1 cellular context compared by ENCODE assay signal in the genomic region with DNA sequence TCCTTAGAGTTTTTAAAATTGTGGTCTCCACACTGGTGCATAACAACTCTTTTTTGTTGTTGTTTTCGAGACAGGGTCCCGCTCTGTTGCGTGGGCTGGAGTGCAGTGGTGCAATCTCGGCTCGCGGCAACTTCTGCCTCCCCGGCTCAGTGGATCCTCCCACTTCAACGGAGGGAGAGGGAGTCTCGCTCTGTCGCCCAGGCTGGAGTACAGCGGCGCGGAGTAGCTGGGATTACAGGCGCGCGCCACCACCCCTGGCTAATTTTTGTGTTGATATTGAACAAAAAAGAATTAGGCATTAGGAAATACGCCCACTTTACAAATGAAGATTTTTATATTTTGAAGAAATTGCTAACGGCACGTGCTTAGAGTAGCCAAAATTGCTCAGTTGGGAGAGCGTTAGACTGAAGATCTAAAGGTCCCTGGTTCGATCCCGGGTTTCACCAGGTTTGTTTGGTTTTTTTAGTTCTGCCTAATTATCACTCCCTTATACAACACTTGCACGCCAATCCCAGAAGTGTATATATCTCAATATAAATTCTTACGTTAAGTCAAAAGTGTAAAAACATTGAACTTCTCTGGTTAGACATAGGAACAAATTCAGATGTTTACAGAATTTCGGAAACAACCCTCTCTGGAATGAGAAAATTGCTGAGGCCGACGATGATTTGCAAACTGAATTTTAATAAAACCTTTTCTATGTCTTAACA.
TF ChIP-seq lines count a peak whose summit lies in the region.

No MANE protein-coding gene starts in this region.

TF ChIP-seq in K562, 482 proteins besides CTCF, POLR2A, EP300 and RAD21 (continued from another document and continues in another):
- TF ChIP-seq, protein P1, sequence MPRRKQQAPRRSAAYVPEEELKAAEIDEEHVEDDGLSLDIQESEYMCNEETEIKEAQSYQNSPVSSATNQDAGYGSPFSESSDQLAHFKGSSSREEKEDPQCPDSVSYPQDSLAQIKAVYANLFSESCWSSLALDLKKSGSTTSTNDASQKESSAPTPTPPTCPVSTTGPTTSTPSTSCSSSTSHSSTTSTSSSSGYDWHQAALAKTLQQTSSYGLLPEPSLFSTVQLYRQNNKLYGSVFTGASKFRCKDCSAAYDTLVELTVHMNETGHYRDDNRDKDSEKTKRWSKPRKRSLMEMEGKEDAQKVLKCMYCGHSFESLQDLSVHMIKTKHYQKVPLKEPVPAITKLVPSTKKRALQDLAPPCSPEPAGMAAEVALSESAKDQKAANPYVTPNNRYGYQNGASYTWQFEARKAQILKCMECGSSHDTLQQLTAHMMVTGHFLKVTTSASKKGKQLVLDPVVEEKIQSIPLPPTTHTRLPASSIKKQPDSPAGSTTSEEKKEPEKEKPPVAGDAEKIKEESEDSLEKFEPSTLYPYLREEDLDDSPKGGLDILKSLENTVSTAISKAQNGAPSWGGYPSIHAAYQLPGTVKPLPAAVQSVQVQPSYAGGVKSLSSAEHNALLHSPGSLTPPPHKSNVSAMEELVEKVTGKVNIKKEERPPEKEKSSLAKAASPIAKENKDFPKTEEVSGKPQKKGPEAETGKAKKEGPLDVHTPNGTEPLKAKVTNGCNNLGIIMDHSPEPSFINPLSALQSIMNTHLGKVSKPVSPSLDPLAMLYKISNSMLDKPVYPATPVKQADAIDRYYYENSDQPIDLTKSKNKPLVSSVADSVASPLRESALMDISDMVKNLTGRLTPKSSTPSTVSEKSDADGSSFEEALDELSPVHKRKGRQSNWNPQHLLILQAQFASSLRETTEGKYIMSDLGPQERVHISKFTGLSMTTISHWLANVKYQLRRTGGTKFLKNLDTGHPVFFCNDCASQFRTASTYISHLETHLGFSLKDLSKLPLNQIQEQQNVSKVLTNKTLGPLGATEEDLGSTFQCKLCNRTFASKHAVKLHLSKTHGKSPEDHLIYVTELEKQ (CRISPR knock-in tag; IDR thresholded peaks at IDR 0.05) = no peak
- TF ChIP-seq, protein P2, sequence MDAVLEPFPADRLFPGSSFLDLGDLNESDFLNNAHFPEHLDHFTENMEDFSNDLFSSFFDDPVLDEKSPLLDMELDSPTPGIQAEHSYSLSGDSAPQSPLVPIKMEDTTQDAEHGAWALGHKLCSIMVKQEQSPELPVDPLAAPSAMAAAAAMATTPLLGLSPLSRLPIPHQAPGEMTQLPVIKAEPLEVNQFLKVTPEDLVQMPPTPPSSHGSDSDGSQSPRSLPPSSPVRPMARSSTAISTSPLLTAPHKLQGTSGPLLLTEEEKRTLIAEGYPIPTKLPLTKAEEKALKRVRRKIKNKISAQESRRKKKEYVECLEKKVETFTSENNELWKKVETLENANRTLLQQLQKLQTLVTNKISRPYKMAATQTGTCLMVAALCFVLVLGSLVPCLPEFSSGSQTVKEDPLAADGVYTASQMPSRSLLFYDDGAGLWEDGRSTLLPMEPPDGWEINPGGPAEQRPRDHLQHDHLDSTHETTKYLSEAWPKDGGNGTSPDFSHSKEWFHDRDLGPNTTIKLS (IDR thresholded peaks at IDR 0.05; ENCODE audit: borderline replicate concordance, low read depth) = 0 out of 2 replicates have a peak, but pooled peaks have one; percentile 52
- TF ChIP-seq OTX1 (CRISPR knock-in tag; IDR thresholded peaks at IDR 0.05) = no peak
- TF ChIP-seq ZKSCAN1 (IDR thresholded peaks at IDR 0.05; ENCODE audit: low read depth, low read length) = no peak
- TF ChIP-seq LCOR (CRISPR knock-in tag; IDR thresholded peaks at IDR 0.05) = peak; percentile 86
- peak; percentile 70 for TF ChIP-seq ARID1B (IDR thresholded peaks at IDR 0.05)
- TF ChIP-seq TOE1 (IDR thresholded peaks at IDR 0.05; ENCODE audit: borderline replicate concordance) = peak; percentile 82; the same call in 1 of the 2 replicates
- TF ChIP-seq TOE1 (CRISPR knock-in tag; IDR thresholded peaks at IDR 0.05; ENCODE audit: borderline replicate concordance, low read depth) = no peak
- no peak for TF ChIP-seq MXI1 (IDR thresholded peaks at IDR 0.05; ENCODE audit: low read depth, low read length)
- peak; percentile 76; the same call in 1 of the 2 replicates for TF ChIP-seq ZNF263 (CRISPR knock-in tag; IDR thresholded peaks at IDR 0.05; ENCODE audit: borderline replicate concordance)
- TF ChIP-seq RNF2 (IDR thresholded peaks at IDR 0.05) = peak; percentile 71
- TF ChIP-seq SMARCE1 (IDR thresholded peaks at IDR 0.05) = peak; percentile 80
- TF ChIP-seq, protein P3, sequence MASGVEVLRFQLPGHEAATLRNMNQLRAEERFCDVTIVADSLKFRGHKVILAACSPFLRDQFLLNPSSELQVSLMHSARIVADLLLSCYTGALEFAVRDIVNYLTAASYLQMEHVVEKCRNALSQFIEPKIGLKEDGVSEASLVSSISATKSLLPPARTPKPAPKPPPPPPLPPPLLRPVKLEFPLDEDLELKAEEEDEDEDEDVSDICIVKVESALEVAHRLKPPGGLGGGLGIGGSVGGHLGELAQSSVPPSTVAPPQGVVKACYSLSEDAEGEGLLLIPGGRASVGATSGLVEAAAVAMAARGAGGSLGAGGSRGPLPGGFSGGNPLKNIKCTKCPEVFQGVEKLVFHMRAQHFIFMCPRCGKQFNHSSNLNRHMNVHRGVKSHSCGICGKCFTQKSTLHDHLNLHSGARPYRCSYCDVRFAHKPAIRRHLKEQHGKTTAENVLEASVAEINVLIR (CRISPR knock-in tag; IDR thresholded peaks at IDR 0.05) = no peak
- peak; percentile 89 to 94 for TF ChIP-seq KDM1A (IDR thresholded peaks at IDR 0.05)
- TF ChIP-seq, protein P4, sequence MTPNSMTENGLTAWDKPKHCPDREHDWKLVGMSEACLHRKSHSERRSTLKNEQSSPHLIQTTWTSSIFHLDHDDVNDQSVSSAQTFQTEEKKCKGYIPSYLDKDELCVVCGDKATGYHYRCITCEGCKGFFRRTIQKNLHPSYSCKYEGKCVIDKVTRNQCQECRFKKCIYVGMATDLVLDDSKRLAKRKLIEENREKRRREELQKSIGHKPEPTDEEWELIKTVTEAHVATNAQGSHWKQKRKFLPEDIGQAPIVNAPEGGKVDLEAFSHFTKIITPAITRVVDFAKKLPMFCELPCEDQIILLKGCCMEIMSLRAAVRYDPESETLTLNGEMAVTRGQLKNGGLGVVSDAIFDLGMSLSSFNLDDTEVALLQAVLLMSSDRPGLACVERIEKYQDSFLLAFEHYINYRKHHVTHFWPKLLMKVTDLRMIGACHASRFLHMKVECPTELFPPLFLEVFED (CRISPR knock-in tag; conservative IDR thresholded peaks at IDR 0.05) = no peak
- peak; percentile 91 for TF ChIP-seq ATF7 (IDR thresholded peaks at IDR 0.05)
- no peak for TF ChIP-seq SRSF1 (IDR thresholded peaks at IDR 0.05; ENCODE audit: low read depth, low read length)
- TF ChIP-seq RBM25 (IDR thresholded peaks at IDR 0.05; ENCODE audit: low read depth, low read length, severe bottlenecking) = no peak
- TF ChIP-seq GATAD2A (IDR thresholded peaks at IDR 0.05) = no peak
- 0 out of 2 replicates have a peak, but pooled peaks have one; percentile 39 for TF ChIP-seq ZC3H8 (IDR thresholded peaks at IDR 0.05)
- TF ChIP-seq GABPA (tag; conservative IDR thresholded peaks at IDR 0.05; ENCODE audit: low read depth) = peak; percentile 79
- TF ChIP-seq NR2C2 (CRISPR knock-in tag; IDR thresholded peaks at IDR 0.05) = no peak
- TF ChIP-seq NR2C2 (tag; IDR thresholded peaks at IDR 0.05) = peak; percentile 58
- TF ChIP-seq BDP1 (IDR thresholded peaks at IDR 0.05; ENCODE audit: insufficient read depth, insufficient read length) = no peak
- TF ChIP-seq BRD9 (IDR thresholded peaks at IDR 0.05; ENCODE audit: low read depth, partially characterized antibody) = peak; percentile 54
- peak; percentile 44 for TF ChIP-seq NEUROD1 (IDR thresholded peaks at IDR 0.05; ENCODE audit: borderline replicate concordance, low read depth, low read length, partially characterized antibody)
- TF ChIP-seq ELF2 (CRISPR knock-in tag; IDR thresholded peaks at IDR 0.05) = no peak
- no peak for TF ChIP-seq CHD4 (IDR thresholded peaks at IDR 0.05; ENCODE audit: insufficient read depth, insufficient replicate concordance, low read depth, low read length, poor library complexity, severe bottlenecking)
- TF ChIP-seq, protein P5, sequence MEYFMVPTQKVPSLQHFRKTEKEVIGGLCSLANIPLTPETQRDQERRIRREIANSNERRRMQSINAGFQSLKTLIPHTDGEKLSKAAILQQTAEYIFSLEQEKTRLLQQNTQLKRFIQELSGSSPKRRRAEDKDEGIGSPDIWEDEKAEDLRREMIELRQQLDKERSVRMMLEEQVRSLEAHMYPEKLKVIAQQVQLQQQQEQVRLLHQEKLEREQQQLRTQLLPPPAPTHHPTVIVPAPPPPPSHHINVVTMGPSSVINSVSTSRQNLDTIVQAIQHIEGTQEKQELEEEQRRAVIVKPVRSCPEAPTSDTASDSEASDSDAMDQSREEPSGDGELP (CRISPR knock-in tag; IDR thresholded peaks at IDR 0.05; ENCODE audit: borderline replicate concordance) = peak; percentile 64; the same call in 1 of the 2 replicates
- TF ChIP-seq, protein P6, sequence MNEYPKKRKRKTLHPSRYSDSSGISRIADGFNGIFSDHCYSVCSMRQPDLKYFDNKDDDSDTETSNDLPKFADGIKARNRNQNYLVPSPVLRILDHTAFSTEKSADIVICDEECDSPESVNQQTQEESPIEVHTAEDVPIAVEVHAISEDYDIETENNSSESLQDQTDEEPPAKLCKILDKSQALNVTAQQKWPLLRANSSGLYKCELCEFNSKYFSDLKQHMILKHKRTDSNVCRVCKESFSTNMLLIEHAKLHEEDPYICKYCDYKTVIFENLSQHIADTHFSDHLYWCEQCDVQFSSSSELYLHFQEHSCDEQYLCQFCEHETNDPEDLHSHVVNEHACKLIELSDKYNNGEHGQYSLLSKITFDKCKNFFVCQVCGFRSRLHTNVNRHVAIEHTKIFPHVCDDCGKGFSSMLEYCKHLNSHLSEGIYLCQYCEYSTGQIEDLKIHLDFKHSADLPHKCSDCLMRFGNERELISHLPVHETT (CRISPR knock-in tag; conservative IDR thresholded peaks at IDR 0.05 in 1 of 2, IDR thresholded peaks at IDR 0.05 in 1 of 2) = 0 out of 4 replicates have a peak, but pooled peaks of 1 of the 2 experiments have one; percentile 57
- no peak for TF ChIP-seq NFE2 (IDR thresholded peaks at IDR 0.05; ENCODE audit: low read depth)
- TF ChIP-seq, protein P7, sequence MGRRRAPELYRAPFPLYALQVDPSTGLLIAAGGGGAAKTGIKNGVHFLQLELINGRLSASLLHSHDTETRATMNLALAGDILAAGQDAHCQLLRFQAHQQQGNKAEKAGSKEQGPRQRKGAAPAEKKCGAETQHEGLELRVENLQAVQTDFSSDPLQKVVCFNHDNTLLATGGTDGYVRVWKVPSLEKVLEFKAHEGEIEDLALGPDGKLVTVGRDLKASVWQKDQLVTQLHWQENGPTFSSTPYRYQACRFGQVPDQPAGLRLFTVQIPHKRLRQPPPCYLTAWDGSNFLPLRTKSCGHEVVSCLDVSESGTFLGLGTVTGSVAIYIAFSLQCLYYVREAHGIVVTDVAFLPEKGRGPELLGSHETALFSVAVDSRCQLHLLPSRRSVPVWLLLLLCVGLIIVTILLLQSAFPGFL (CRISPR knock-in tag; IDR thresholded peaks at IDR 0.05) = peak; percentile 91; the same call in 1 of the 2 replicates
- TF ChIP-seq, protein P8, sequence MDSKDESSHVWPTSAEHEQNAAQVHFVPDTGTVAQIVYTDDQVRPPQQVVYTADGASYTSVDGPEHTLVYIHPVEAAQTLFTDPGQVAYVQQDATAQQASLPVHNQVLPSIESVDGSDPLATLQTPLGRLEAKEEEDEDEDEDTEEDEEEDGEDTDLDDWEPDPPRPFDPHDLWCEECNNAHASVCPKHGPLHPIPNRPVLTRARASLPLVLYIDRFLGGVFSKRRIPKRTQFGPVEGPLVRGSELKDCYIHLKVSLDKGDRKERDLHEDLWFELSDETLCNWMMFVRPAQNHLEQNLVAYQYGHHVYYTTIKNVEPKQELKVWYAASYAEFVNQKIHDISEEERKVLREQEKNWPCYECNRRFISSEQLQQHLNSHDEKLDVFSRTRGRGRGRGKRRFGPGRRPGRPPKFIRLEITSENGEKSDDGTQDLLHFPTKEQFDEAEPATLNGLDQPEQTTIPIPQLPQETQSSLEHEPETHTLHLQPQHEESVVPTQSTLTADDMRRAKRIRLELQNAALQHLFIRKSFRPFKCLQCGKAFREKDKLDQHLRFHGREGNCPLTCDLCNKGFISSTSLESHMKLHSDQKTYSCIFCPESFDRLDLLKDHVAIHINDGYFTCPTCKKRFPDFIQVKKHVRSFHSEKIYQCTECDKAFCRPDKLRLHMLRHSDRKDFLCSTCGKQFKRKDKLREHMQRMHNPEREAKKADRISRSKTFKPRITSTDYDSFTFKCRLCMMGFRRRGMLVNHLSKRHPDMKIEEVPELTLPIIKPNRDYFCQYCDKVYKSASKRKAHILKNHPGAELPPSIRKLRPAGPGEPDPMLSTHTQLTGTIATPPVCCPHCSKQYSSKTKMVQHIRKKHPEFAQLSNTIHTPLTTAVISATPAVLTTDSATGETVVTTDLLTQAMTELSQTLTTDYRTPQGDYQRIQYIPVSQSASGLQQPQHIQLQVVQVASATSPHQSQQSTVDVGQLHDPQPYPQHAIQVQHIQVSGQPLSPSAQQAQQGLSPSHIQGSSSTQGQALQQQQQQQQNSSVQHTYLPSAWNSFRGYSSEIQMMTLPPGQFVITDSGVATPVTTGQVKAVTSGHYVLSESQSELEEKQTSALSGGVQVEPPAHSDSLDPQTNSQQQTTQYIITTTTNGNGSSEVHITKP (IDR thresholded peaks at IDR 0.05; ENCODE audit: partially characterized antibody) = peak; percentile 97
- no peak for TF ChIP-seq BMI1 (IDR thresholded peaks at IDR 0.05; ENCODE audit: low read length)
- TF ChIP-seq MAZ (CRISPR knock-in tag; conservative IDR thresholded peaks at IDR 0.05 in 1 of 2, IDR thresholded peaks at IDR 0.05 in 1 of 2) = peak in 1 of 2 experiments; percentile 69; a peak in 1 of 4 replicates
- TF ChIP-seq RBBP5 (IDR thresholded peaks at IDR 0.05; ENCODE audit: borderline replicate concordance, insufficient read depth, low read length, poor library complexity, severe bottlenecking) = peak; percentile 73
- TF ChIP-seq, protein P9, sequence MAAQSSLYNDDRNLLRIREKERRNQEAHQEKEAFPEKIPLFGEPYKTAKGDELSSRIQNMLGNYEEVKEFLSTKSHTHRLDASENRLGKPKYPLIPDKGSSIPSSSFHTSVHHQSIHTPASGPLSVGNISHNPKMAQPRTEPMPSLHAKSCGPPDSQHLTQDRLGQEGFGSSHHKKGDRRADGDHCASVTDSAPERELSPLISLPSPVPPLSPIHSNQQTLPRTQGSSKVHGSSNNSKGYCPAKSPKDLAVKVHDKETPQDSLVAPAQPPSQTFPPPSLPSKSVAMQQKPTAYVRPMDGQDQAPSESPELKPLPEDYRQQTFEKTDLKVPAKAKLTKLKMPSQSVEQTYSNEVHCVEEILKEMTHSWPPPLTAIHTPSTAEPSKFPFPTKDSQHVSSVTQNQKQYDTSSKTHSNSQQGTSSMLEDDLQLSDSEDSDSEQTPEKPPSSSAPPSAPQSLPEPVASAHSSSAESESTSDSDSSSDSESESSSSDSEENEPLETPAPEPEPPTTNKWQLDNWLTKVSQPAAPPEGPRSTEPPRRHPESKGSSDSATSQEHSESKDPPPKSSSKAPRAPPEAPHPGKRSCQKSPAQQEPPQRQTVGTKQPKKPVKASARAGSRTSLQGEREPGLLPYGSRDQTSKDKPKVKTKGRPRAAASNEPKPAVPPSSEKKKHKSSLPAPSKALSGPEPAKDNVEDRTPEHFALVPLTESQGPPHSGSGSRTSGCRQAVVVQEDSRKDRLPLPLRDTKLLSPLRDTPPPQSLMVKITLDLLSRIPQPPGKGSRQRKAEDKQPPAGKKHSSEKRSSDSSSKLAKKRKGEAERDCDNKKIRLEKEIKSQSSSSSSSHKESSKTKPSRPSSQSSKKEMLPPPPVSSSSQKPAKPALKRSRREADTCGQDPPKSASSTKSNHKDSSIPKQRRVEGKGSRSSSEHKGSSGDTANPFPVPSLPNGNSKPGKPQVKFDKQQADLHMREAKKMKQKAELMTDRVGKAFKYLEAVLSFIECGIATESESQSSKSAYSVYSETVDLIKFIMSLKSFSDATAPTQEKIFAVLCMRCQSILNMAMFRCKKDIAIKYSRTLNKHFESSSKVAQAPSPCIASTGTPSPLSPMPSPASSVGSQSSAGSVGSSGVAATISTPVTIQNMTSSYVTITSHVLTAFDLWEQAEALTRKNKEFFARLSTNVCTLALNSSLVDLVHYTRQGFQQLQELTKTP (IDR thresholded peaks at IDR 0.05; ENCODE audit: low read depth in 1 of 2, partially characterized antibody in 2 of 2) = peak; percentile 34 to 69
